8 cellular contexts compared by ENCODE assay signal in genomic region chr3:169774186-169774585, GRCh38.
DNase-seq lines count a peak whose midpoint lies in the region; ATAC-seq, FAIRE-seq and TF ChIP-seq lines count a peak whose summit lies in the region.

No MANE protein-coding gene starts in this region.

- FAIRE-seq in GM18507 (lab: Jason Lieb, UNC): peak; percentile 62

- no peak for TF ChIP-seq CTCF in fibroblast of pulmonary artery (IDR thresholded peaks at IDR 0.05; ENCODE audit: low read length, missing control alignments)

- H3K4me3 ChIP-seq in SK-N-MC: peak overlapping the region; percentile 85
- H3K4me3 ChIP-seq in fibroblast of pulmonary artery (replicated peaks; ENCODE audit: low read depth, low read length): peak overlapping the region; percentile 93
- H3K4me3 ChIP-seq in skeletal muscle cell (ENCODE audit: low read depth, low read length): peak overlapping the region; percentile 90

- DNase-seq in GM18507 (ENCODE audit: extremely low spot score, insufficient read length, low read depth): no peak
- no peak for DNase-seq in SK-N-MC (ENCODE audit: low read depth, low spot score)
- DNase-seq in fibroblast of pulmonary artery (ENCODE audit: low read depth): no peak
- DNase-seq in skeletal muscle cell (ENCODE audit: low read depth): no peak
- no peak for DNase-seq in pons (ENCODE audit: low spot score)
- DNase-seq in activated effector memory CD4-positive, alpha-beta T cell treated with anti-CD3 and anti-CD28 coated beads, Interleukin-2, amount 50 U/mL, for 16 hours: no peak

- H3K27ac ChIP-seq in SK-N-MC: no peak overlapping the region

- ATAC-seq in HG03175 (IDR thresholded peaks at IDR 0.05; ENCODE audit: unreplicated experiment): no peak
- ATAC-seq in HG03045 (IDR thresholded peaks at IDR 0.05; ENCODE audit: unreplicated experiment): no peak

- no peaks in the 10 kb centered on the region for H3K9me3 ChIP-seq in SK-N-MC (ENCODE audit: low read depth, low read length)

- peak overlapping the region; percentile 99 for H3K9ac ChIP-seq in SK-N-MC (ENCODE audit: insufficient read length)

- peaks cover 54% of the 10 kb centered on the region for H3K36me3 ChIP-seq in SK-N-MC (ENCODE audit: insufficient read depth, low read length)
